In the genomic region with DNA sequence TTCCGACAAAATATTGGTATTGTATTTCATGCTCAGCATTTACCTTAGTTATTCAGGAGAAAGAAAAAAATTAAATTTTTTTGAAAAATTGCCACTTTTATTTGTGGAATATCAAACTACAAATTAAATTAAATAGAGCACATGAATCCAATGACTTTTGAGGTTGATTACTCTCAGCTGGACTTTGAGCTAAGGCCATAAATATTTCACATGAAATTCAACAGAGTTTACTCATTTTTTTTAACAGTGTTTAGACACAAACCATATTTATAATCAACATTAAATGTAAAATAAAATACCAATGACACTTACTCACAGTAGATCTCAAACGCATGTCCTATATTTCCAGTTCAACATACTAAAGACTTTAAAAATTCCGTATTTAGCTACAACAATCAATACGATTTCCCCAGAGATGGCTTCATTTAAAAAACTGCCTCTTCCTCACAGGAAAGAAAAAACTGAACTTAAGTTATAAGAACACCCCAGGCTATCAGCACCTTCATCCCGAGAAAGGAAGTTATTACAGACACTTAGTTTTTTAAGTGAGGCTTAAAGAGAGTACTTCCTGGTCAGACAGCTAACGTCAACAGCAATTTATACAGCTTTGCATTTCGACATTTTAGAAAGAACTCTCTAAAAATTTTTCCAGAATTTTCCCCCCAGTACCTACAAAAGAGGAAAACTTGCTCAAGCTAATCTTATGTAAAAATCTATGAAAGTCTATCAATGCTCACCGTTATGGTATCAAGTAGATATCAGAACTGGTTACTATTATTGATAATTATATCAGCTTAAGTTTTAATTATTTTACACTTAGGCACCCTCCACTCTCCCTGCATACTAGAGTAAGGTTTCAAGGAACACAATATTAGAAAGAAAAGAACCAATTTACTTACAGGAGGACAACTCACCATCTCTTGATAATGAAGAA, we compare ENCODE assay signal across 9 cellular contexts. TPM values are rescaled to one million over a fixed set of nuclear protein-coding genes. Genes with fewer than 3 reads are reported as not detected.
DNase-seq lines count a peak whose midpoint lies in the region; ATAC-seq lines count a peak whose summit lies in the region.
"Had no signal": no experiment of that assay in that cellular context is flagged by ENCODE, and none has a peak within 500 bp of the region (broad histone marks: within the 10 kb centered on the region; RNA-seq: fewer than 3 reads in every experiment).

No MANE protein-coding gene starts in this region.

- no peaks in the 10 kb centered on the region for H3K9me3 Mint-ChIP-seq in activated T-cell treated with anti-CD3 and anti-CD28 coated beads, Interleukin-2, amount 50 U/mL, for 24 hours
- no peaks in the 10 kb centered on the region for H3K9me3 Mint-ChIP-seq in effector memory CD8-positive, alpha-beta T cell

- no peak for DNase-seq in activated T-cell treated with anti-CD3 and anti-CD28 coated beads, Interleukin-2, amount 50 U/mL, for 24 hours
- DNase-seq in activated T-cell treated with anti-CD3 and anti-CD28 coated beads, Interleukin-2, amount 50 U/mL, for 1 hour, result no peak
- DNase-seq in OCI-M1 (lab: John Stamatoyannopoulos, UW) (peak; percentile 71), inferior parietal cortex (ENCODE audit: extremely low spot score) (no peak), Right ventricle myocardium inferior (ENCODE audit: missing footprints) (no peak), NCI-H526 treated with DMSO at 0.1 percent for 48 hours (lab: John Stamatoyannopoulos, UW) (no peak)
- no peak for DNase-seq in effector memory CD8-positive, alpha-beta T cell
- DNase-seq: activated CD8-positive, alpha-beta memory T cell treated with anti-CD3 and anti-CD28 coated beads, Interleukin-2, amount 50 U/mL, for 4 hours had no signal

- peaks cover 0 to 16% (median 13%) of the 10 kb centered on the region in 5 donors for H3K4me1 ChIP-seq in subcutaneous abdominal adipose tissue (ENCODE audit: control insufficient read depth in 5 of 5, insufficient read depth in 5 of 5, low read length in 5 of 5)

- peaks cover 29% of the 10 kb centered on the region for H3K36me3 Mint-ChIP-seq in activated T-cell treated with anti-CD3 and anti-CD28 coated beads, Interleukin-2, amount 50 U/mL, for 24 hours (ENCODE audit: low read depth)
- peaks cover 3% of the 10 kb centered on the region for H3K36me3 Mint-ChIP-seq in effector memory CD8-positive, alpha-beta T cell (ENCODE audit: insufficient read depth)

- peak overlapping the region; percentile 90 for H3K4me3 Mint-ChIP-seq in activated T-cell treated with anti-CD3 and anti-CD28 coated beads, Interleukin-2, amount 50 U/mL, for 24 hours
- H3K4me3 Mint-ChIP-seq in effector memory CD8-positive, alpha-beta T cell, result peak overlapping the region; percentile 74 to 93

- peaks cover 0 to 3% (median 0%) of the 10 kb centered on the region in 5 donors for H3K9me3 ChIP-seq in subcutaneous abdominal adipose tissue (ENCODE audit: control insufficient read depth in 5 of 5, low read length in 5 of 5)

- no peaks in the 10 kb centered on the region for H3K27me3 ChIP-seq in subcutaneous abdominal adipose tissue (ENCODE audit: control insufficient read depth in 5 of 5, insufficient read depth in 4 of 5, low read length in 5 of 5)

- intact Hi-C loops in Right ventricle myocardium inferior (cut with DNase I), result no loop called here

- H3K4me3 ChIP-seq in subcutaneous abdominal adipose tissue (ENCODE audit: low read depth in 1 of 5, low read length in 5 of 5), result no peak overlapping the region

- ATAC-seq in effector memory CD8-positive, alpha-beta T cell (replicated peaks), result peak; percentile 39
- no peak for ATAC-seq in Right ventricle myocardium inferior

- peak overlapping the region; percentile 21 for H3K27ac ChIP-seq in subcutaneous abdominal adipose tissue (ENCODE audit: low read depth, low read length)

- H3K4me1 Mint-ChIP-seq in activated T-cell treated with anti-CD3 and anti-CD28 coated beads, Interleukin-2, amount 50 U/mL, for 24 hours (ENCODE audit: low read depth), result peaks cover 53% of the 10 kb centered on the region
- H3K4me1 Mint-ChIP-seq in effector memory CD8-positive, alpha-beta T cell (ENCODE audit: low read depth in 2 of 2), result peaks cover 27 to 50% of the 10 kb centered on the region in 2 donors

- peak overlapping the region; percentile 93 for H3K27ac Mint-ChIP-seq in activated T-cell treated with anti-CD3 and anti-CD28 coated beads, Interleukin-2, amount 50 U/mL, for 24 hours
- H3K27ac Mint-ChIP-seq in effector memory CD8-positive, alpha-beta T cell, result peak overlapping the region; percentile 78 to 94

- no peaks in the 10 kb centered on the region for H3K27me3 Mint-ChIP-seq in activated T-cell treated with anti-CD3 and anti-CD28 coated beads, Interleukin-2, amount 50 U/mL, for 24 hours
- H3K27me3 Mint-ChIP-seq in effector memory CD8-positive, alpha-beta T cell, result no peaks in the 10 kb centered on the region

- H3K36me3 ChIP-seq in subcutaneous abdominal adipose tissue (ENCODE audit: control insufficient read depth in 5 of 5, insufficient read depth in 5 of 5, low read length in 5 of 5), result no peaks in the 10 kb centered on the region

- H3K9ac ChIP-seq in subcutaneous abdominal adipose tissue (ENCODE audit: low read length in 5 of 5), result no peak overlapping the region

RNA-seq across cellular contexts. Expression of gene TAOK3, which starts 13.8 kb away (rescaled TPM):
- total RNA-seq in Right ventricle myocardium inferior, result 20.3 TPM

RNA-seq across cellular contexts. Expression of gene SUDS3, which starts 17.5 kb away (rescaled TPM):
- 18.4 TPM for total RNA-seq in Right ventricle myocardium inferior
